In genomic region chr1:88612783-88613182, GRCh38 we compare ENCODE assay signal across 15 cellular contexts.
DNase-seq lines count a peak whose midpoint lies in the region; ATAC-seq and TF ChIP-seq lines count a peak whose summit lies in the region.
"Had no signal": no experiment of that assay in that cellular context is flagged by ENCODE, and none has a peak within 500 bp of the region (broad histone marks: within the 10 kb centered on the region; RNA-seq: fewer than 3 reads in every experiment).

No MANE protein-coding gene starts in this region.

- peak overlapping the region; percentile 62 to 79 (median 76) for H3K27ac ChIP-seq in transverse colon
- H3K27ac ChIP-seq: coronary artery, neural progenitor cell, uterus had no signal

- no peaks in the 10 kb centered on the region for H3K36me3 ChIP-seq in transverse colon
- H3K36me3 ChIP-seq: neural progenitor cell, uterus had no signal

- DNase-seq in NCI-H2227 (lab: John Stamatoyannopoulos, UW; ENCODE audit: unreplicated experiment) (peak; percentile 14), NCI-H2227 treated with DMSO at 0.1 percent for 48 hours (lab: John Stamatoyannopoulos, UW) (no peak), NCI-H524 treated with DMSO at 0.1 percent for 48 hours (lab: John Stamatoyannopoulos, UW) (peak; percentile 98), epithelial cell of esophagus (ENCODE audit: low read depth) (peak; percentile 65), transverse colon (peak; percentile 79), amniotic stem cell (lab: John Stamatoyannopoulos, UW) (no peak), NOMO-1 (lab: John Stamatoyannopoulos, UW; ENCODE audit: unreplicated experiment in 2 of 2) (no peak)
- DNase-seq: activated CD4-positive, alpha-beta T cell treated with anti-CD3 and anti-CD28 coated beads, Interleukin-2, amount 10 ng/mL, durations not matched to agents 7 days and 5 days; activated naive CD4-positive, alpha-beta T cell; NCI-H2029; stimulated activated CD4-positive, alpha-beta T cell treated with anti-CD3 and anti-CD28 coated beads, Interleukin-15, amount 100 ng/mL, for 24 hours; uterus had no signal

- intact Hi-C loops in transverse colon (cut with DNase I; ENCODE audit: low total_unique reads): no loop called here

- TF ChIP-seq POLR2A in transverse colon (IDR thresholded peaks at IDR 0.05): no peak

- peaks cover 0 to 2% of the 10 kb centered on the region in 2 donors for H3K9me3 ChIP-seq in transverse colon
- H3K9me3 ChIP-seq: uterus had no signal

- H3K4me1 ChIP-seq in transverse colon: peaks cover 0 to 15% (median 9%) of the 10 kb centered on the region in 4 donors
- H3K4me1 ChIP-seq: uterus had no signal

- ATAC-seq in HG02623 (IDR thresholded peaks at IDR 0.05; ENCODE audit: unreplicated experiment): no peak

- no peak for TF ChIP-seq CTCF in epithelial cell of esophagus (IDR thresholded peaks at IDR 0.05; ENCODE audit: insufficient read depth, low read depth, low read length, missing control alignments)
- no peak for TF ChIP-seq CTCF in transverse colon (IDR thresholded peaks at IDR 0.05)

- no peak overlapping the region for H3K4me3 ChIP-seq in epithelial cell of esophagus (ENCODE audit: low read length)
- no peak overlapping the region for H3K4me3 ChIP-seq in transverse colon
- H3K4me3 ChIP-seq: coronary artery, neural progenitor cell, uterus had no signal

- in situ Hi-C loops in transverse colon (cut with MboI; ENCODE audit: low pct_ligation_motif_present in 1 of 4, low pct_unique_long_range_greater_than_20kb in 1 of 4, low sequenced_read_pairs in 3 of 4): no loop called here

- H3K27me3 ChIP-seq in transverse colon: no peaks in the 10 kb centered on the region
- H3K27me3 ChIP-seq: neural progenitor cell, uterus had no signal

- TF ChIP-seq EP300 in transverse colon (IDR thresholded peaks at IDR 0.05; ENCODE audit: low read depth): no peak

- 56 to 62% methylated on average over 4 to 6 of the region's 6 CpGs for WGBS in transverse colon (ENCODE audit: low coverage in 1 of 2), 2 donors

Comparison
In these comparisons a context has a peak if more than half of its experiments do, and no peak if none do; other contexts are left out.
1. DNase-seq: peak in NCI-H2227 (single experiment), NCI-H524 treated with DMSO at 0.1 percent for 48 hours (single experiment), epithelial cell of esophagus (single experiment) and transverse colon (single experiment); none in NCI-H2227 treated with DMSO at 0.1 percent for 48 hours (single experiment), amniotic stem cell (single experiment) and NOMO-1 (0 of 2).